ENCODE assay signal across 8 cellular contexts in genomic region chr11:77637345-77638165, GRCh38. TPM values are rescaled to one million over a fixed set of nuclear protein-coding genes. Genes with fewer than 3 reads are reported as not detected.
DNase-seq lines count a peak whose midpoint lies in the region; ATAC-seq and TF ChIP-seq lines count a peak whose summit lies in the region.

A gene with protein sequence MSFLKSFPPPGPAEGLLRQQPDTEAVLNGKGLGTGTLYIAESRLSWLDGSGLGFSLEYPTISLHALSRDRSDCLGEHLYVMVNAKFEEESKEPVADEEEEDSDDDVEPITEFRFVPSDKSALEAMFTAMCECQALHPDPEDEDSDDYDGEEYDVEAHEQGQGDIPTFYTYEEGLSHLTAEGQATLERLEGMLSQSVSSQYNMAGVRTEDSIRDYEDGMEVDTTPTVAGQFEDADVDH (minus strand): TSS chr11:77637794. CDS start chr11:77637714, 80 bp downstream.

- H3K27ac Mint-ChIP-seq in activated CD4-positive, alpha-beta T cell treated with anti-CD3 and anti-CD28 coated beads, Interleukin-2, amount 10 ng/mL, durations not matched to agents 24 days and 14 days, result peak within 1 kb of the TSS; percentile 95

- no peak for TF ChIP-seq CTCF in coronary artery (IDR thresholded peaks at IDR 0.05)

- peak; percentile 92 for TF ChIP-seq POLR2A in GM19193 (IDR thresholded peaks at IDR 0.05; ENCODE audit: extremely low read depth, insufficient read depth, insufficient read length)

- H3K4me3 ChIP-seq in coronary artery, result peak within 1 kb of the TSS; percentile 82

- peak within 1 kb of the TSS; percentile 97 for H3K4me3 Mint-ChIP-seq in activated CD4-positive, alpha-beta T cell treated with anti-CD3 and anti-CD28 coated beads, Interleukin-2, amount 10 ng/mL, durations not matched to agents 24 days and 14 days

- ATAC-seq in HG03442 (IDR thresholded peaks at IDR 0.05; ENCODE audit: unreplicated experiment), result peak; percentile 96

- peaks cover 37% of the 10 kb centered on the region for H3K36me3 Mint-ChIP-seq in activated CD4-positive, alpha-beta T cell treated with anti-CD3 and anti-CD28 coated beads, Interleukin-2, amount 10 ng/mL, durations not matched to agents 24 days and 14 days (ENCODE audit: low read depth)

- intact Hi-C loops in activated CD4-positive, alpha-beta T cell treated with anti-CD3 and anti-CD28 coated beads, Interleukin-2, amount 10 ng/mL, durations not matched to agents 24 days and 14 days (cut with micrococcal nuclease), result loop anchor here (1.0 to 5.0 kb wide), 3 partner anchors 183 to 550 kb away; partner anchors contain the start of genes INTS4, KCTD21, RSF1 and USP35

- H3K9me3 Mint-ChIP-seq in activated CD4-positive, alpha-beta T cell treated with anti-CD3 and anti-CD28 coated beads, Interleukin-2, amount 10 ng/mL, durations not matched to agents 24 days and 14 days, result peaks cover 11% of the 10 kb centered on the region

- peaks cover 30% of the 10 kb centered on the region for H3K4me1 Mint-ChIP-seq in activated CD4-positive, alpha-beta T cell treated with anti-CD3 and anti-CD28 coated beads, Interleukin-2, amount 10 ng/mL, durations not matched to agents 24 days and 14 days

- DNase-seq in Ammon's horn (ENCODE audit: low spot score) (peak; percentile 94), NCI-H524 (lab: John Stamatoyannopoulos, UW) (peak; percentile 80 to 86), coronary artery (ENCODE audit: low spot score) (peak; percentile 88), left kidney (ENCODE audit: low read depth, low spot score) (peak; percentile 97)
- peak; percentile 94 for DNase-seq in activated CD4-positive, alpha-beta T cell treated with anti-CD3 and anti-CD28 coated beads, Interleukin-2, amount 10 ng/mL, durations not matched to agents 24 days and 14 days
- peak; percentile 83 for DNase-seq in stimulated activated CD4-positive, alpha-beta T cell treated with anti-CD3 and anti-CD28 coated beads, Interleukin-2, amount 100 ng/mL, for 24 hours

- peak within 1 kb of the TSS; percentile 54 to 83 for H3K27ac ChIP-seq in coronary artery

- no peaks in the 10 kb centered on the region for H3K27me3 Mint-ChIP-seq in activated CD4-positive, alpha-beta T cell treated with anti-CD3 and anti-CD28 coated beads, Interleukin-2, amount 10 ng/mL, durations not matched to agents 24 days and 14 days

RNA-seq across cellular contexts. Expression of the gene that starts here (rescaled TPM):
- total RNA-seq in activated CD4-positive, alpha-beta T cell treated with anti-CD3 and anti-CD28 coated beads, Interleukin-2, amount 10 ng/mL, durations not matched to agents 24 days and 14 days, result 177 and 186 TPM in 2 replicates

Comparison
In these comparisons a context has a peak if more than half of its experiments do, and no peak if none do; other contexts are left out.
1. Peak in every context shown above with its lines: DNase-seq, ATAC-seq, H3K4me3 ChIP-seq and H3K27ac ChIP-seq.